ENCODE assay signal across 1 cellular context in the genomic region with DNA sequence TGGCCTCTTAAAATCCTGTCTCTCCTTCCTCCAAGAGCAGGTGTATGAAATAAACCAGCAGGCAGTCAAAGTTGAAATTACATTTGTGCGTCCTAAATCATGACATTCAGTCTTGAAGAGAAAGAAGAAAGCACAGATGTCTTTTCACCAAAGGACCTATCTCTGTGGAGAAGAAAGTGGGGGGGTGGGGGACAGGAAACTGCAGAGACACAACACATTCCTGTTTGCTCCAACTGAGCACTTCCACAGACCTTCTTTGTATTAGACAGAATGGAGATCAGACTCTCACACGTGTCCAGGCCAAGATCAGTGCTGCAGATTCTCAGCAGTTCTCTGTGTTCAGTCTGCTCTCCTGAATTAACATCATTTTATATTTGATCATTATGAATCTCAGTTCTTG.
TF ChIP-seq lines count a peak whose summit lies in the region.

No MANE protein-coding gene starts in this region.

TF ChIP-seq in GM23338, 12 proteins besides CTCF, POLR2A, EP300 and RAD21:
- no peak for TF ChIP-seq NANOG (IDR thresholded peaks at IDR 0.05; ENCODE audit: borderline replicate concordance)
- TF ChIP-seq ZNF331 (CRISPR knock-in tag; IDR thresholded peaks at IDR 0.05; ENCODE audit: low read depth): no peak
- TF ChIP-seq ZNF114 (CRISPR knock-in tag; IDR thresholded peaks at IDR 0.05): no peak
- no peak for TF ChIP-seq CREB1 (CRISPR knock-in tag; IDR thresholded peaks at IDR 0.05; ENCODE audit: low read depth)
- no peak for TF ChIP-seq JUNB (IDR thresholded peaks at IDR 0.05; ENCODE audit: unreplicated experiment)
- TF ChIP-seq EZH2phosphoT487 (IDR thresholded peaks at IDR 0.05; ENCODE audit: unreplicated experiment): no peak
- TF ChIP-seq, protein P1, sequence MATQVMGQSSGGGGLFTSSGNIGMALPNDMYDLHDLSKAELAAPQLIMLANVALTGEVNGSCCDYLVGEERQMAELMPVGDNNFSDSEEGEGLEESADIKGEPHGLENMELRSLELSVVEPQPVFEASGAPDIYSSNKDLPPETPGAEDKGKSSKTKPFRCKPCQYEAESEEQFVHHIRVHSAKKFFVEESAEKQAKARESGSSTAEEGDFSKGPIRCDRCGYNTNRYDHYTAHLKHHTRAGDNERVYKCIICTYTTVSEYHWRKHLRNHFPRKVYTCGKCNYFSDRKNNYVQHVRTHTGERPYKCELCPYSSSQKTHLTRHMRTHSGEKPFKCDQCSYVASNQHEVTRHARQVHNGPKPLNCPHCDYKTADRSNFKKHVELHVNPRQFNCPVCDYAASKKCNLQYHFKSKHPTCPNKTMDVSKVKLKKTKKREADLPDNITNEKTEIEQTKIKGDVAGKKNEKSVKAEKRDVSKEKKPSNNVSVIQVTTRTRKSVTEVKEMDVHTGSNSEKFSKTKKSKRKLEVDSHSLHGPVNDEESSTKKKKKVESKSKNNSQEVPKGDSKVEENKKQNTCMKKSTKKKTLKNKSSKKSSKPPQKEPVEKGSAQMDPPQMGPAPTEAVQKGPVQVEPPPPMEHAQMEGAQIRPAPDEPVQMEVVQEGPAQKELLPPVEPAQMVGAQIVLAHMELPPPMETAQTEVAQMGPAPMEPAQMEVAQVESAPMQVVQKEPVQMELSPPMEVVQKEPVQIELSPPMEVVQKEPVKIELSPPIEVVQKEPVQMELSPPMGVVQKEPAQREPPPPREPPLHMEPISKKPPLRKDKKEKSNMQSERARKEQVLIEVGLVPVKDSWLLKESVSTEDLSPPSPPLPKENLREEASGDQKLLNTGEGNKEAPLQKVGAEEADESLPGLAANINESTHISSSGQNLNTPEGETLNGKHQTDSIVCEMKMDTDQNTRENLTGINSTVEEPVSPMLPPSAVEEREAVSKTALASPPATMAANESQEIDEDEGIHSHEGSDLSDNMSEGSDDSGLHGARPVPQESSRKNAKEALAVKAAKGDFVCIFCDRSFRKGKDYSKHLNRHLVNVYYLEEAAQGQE (IDR thresholded peaks at IDR 0.05; ENCODE audit: unreplicated experiment): no peak
- no peak for TF ChIP-seq EZH2 (IDR thresholded peaks at IDR 0.05; ENCODE audit: low read depth, unreplicated experiment)
- no peak for TF ChIP-seq STAT1 (IDR thresholded peaks at IDR 0.05; ENCODE audit: unreplicated experiment)
TF ChIP-seq in GM23338: peak in this region for 0.
